Comparison of ENCODE assay signal across 8 cellular contexts in the genomic region with DNA sequence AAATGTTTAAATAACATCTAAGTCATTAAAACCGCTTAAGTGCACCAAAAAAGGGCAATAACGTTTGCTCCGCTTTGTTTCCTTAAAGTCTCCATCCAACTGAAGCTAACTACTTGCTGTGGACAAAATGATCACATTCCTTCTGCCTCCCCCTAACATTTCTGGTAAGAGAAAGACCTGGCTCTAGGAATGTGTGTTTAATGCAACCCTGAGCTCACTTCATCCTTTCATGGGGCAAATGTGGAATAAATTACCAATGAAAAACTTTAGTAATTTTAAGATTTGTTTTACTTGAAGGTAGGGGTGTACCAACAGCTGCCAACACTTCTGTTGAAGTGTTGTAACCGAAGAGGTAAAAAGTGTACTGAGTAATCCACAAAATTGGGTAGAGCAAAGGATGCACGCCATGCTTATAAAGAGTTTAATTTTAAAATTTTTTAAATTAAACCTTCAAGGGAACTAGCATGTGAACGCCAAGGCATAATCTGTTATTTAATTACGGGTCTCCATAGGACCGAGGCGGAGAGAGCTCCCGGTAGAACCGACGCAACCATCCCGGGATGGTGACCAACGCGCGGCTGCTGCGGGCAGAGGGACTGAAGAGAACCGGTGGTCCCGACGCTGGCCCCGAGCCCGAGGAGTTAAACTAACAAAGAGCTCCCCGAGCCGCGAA. TPM values are rescaled to one million over a fixed set of nuclear protein-coding genes. Genes with fewer than 3 reads are reported as not detected.
DNase-seq lines count a peak whose midpoint lies in the region; ATAC-seq lines count a peak whose summit lies in the region.

No MANE protein-coding gene starts in this region.

- H3K27ac Mint-ChIP-seq in activated naive CD8-positive, alpha-beta T cell treated with anti-CD3 and anti-CD28 coated beads, Interleukin-2, amount 50 U/mL, for 24 hours, result peak overlapping the region; percentile 75
- peak overlapping the region; percentile 28 to 83 (median 73) for H3K27ac Mint-ChIP-seq in immature natural killer cell
- peak overlapping the region; percentile 82 for H3K27ac Mint-ChIP-seq in stimulated activated naive B cell treated with anti-CD40 and anti-IgM and Interleukin-4, amounts not matched to agents 10 μg/mL and 1 μg/mL and 100 μg/mL, for 72 hours

- peaks cover 51% of the 10 kb centered on the region for H3K4me1 Mint-ChIP-seq in activated naive CD8-positive, alpha-beta T cell treated with anti-CD3 and anti-CD28 coated beads, Interleukin-2, amount 50 U/mL, for 24 hours
- peaks cover 17 to 42% of the 10 kb centered on the region in 2 donors for H3K4me1 Mint-ChIP-seq in immature natural killer cell
- peaks cover 11 to 30% of the 10 kb centered on the region in 2 donors for H3K4me1 Mint-ChIP-seq in stimulated activated naive B cell treated with anti-CD40 and anti-IgM and Interleukin-4, amounts not matched to agents 10 μg/mL and 1 μg/mL and 100 μg/mL, for 72 hours

- peak overlapping the region; percentile 90 for H3K4me3 Mint-ChIP-seq in activated naive CD8-positive, alpha-beta T cell treated with anti-CD3 and anti-CD28 coated beads, Interleukin-2, amount 50 U/mL, for 24 hours
- H3K4me3 Mint-ChIP-seq in immature natural killer cell, result peak overlapping the region; percentile 77 to 92 (median 91)
- peak overlapping the region; percentile 88 to 91 for H3K4me3 Mint-ChIP-seq in stimulated activated naive B cell treated with anti-CD40 and anti-IgM and Interleukin-4, amounts not matched to agents 10 μg/mL and 1 μg/mL and 100 μg/mL, for 72 hours

- H3K27ac ChIP-seq in HUES6 (ENCODE audit: low read depth, low read length), result peak overlapping the region; percentile 96

- peaks cover 12% of the 10 kb centered on the region for H3K36me3 Mint-ChIP-seq in activated naive CD8-positive, alpha-beta T cell treated with anti-CD3 and anti-CD28 coated beads, Interleukin-2, amount 50 U/mL, for 24 hours (ENCODE audit: low read depth)
- no peaks in the 10 kb centered on the region for H3K36me3 Mint-ChIP-seq in immature natural killer cell
- H3K36me3 Mint-ChIP-seq in stimulated activated naive B cell treated with anti-CD40 and anti-IgM and Interleukin-4, amounts not matched to agents 10 μg/mL and 1 μg/mL and 100 μg/mL, for 72 hours, result peaks cover 0 to under 1% of the 10 kb centered on the region in 2 donors

- H3K9me3 Mint-ChIP-seq in activated naive CD8-positive, alpha-beta T cell treated with anti-CD3 and anti-CD28 coated beads, Interleukin-2, amount 50 U/mL, for 24 hours, result no peaks in the 10 kb centered on the region
- no peaks in the 10 kb centered on the region for H3K9me3 Mint-ChIP-seq in immature natural killer cell
- H3K9me3 Mint-ChIP-seq in stimulated activated naive B cell treated with anti-CD40 and anti-IgM and Interleukin-4, amounts not matched to agents 10 μg/mL and 1 μg/mL and 100 μg/mL, for 72 hours, result no peaks in the 10 kb centered on the region

- H3K9me3 ChIP-seq in HUES6 (ENCODE audit: control insufficient read depth, insufficient read depth, low read depth, low read length), result no peaks in the 10 kb centered on the region

- no peaks in the 10 kb centered on the region for H3K36me3 ChIP-seq in HUES6 (ENCODE audit: control insufficient read depth, insufficient read depth, low read length)

- no peak for ATAC-seq in activated naive CD8-positive, alpha-beta T cell treated with anti-CD3 and anti-CD28 coated beads, Interleukin-2, amount 50 U/mL, for 24 hours
- no peak for ATAC-seq in stimulated activated naive B cell treated with anti-CD40 and anti-IgM and Interleukin-4, amounts not matched to agents 10 μg/mL and 1 μg/mL and 100 μg/mL, for 72 hours (replicated peaks)
- ATAC-seq in HG02885 (IDR thresholded peaks at IDR 0.05; ENCODE audit: poor library complexity, unreplicated experiment) (no peak), HG03135 (IDR thresholded peaks at IDR 0.05; ENCODE audit: unreplicated experiment) (no peak)

- H3K27me3 ChIP-seq in HUES6 (ENCODE audit: control insufficient read depth, insufficient read depth, low read length), result no peaks in the 10 kb centered on the region

- H3K27me3 Mint-ChIP-seq in activated naive CD8-positive, alpha-beta T cell treated with anti-CD3 and anti-CD28 coated beads, Interleukin-2, amount 50 U/mL, for 24 hours, result no peaks in the 10 kb centered on the region
- peaks cover 3 to 17% (median 9%) of the 10 kb centered on the region in 3 donors for H3K27me3 Mint-ChIP-seq in immature natural killer cell (ENCODE audit: low read depth in 3 of 3)
- H3K27me3 Mint-ChIP-seq in stimulated activated naive B cell treated with anti-CD40 and anti-IgM and Interleukin-4, amounts not matched to agents 10 μg/mL and 1 μg/mL and 100 μg/mL, for 72 hours, result peaks cover 6 to 29% of the 10 kb centered on the region in 2 donors

- DNase-seq in ELF-1 (ENCODE audit: low read depth, low spot score) (peak; percentile 34), immature natural killer cell (no peak), retina (no peak)
- peak; percentile 38 for DNase-seq in activated naive CD8-positive, alpha-beta T cell treated with anti-CD3 and anti-CD28 coated beads, Interleukin-2, amount 50 U/mL, for 24 hours
- no peak for DNase-seq in stimulated activated naive B cell treated with anti-CD40 and anti-IgM and Interleukin-4, amounts not matched to agents 10 μg/mL and 1 μg/mL and 100 μg/mL, for 72 hours

- H3K4me3 ChIP-seq in HUES6 (ENCODE audit: low read depth, low read length), result peak overlapping the region; percentile 95

- peak overlapping the region; percentile 97 for H3K9ac ChIP-seq in HUES6 (ENCODE audit: low read length)

- H3K4me1 ChIP-seq in HUES6 (ENCODE audit: control insufficient read depth, insufficient read depth, low read length), result peaks cover 35% of the 10 kb centered on the region

RNA-seq across cellular contexts. Expression of gene HNRNPLL, which starts 1.1 kb away (rescaled TPM):
- polyA plus RNA-seq in immature natural killer cell, result 10 to 100 TPM in 2 of 3 donors, 1 to 10 TPM in 1; 7.4 to 13.9 (median 11.5) TPM

Comparison
In these comparisons a context has a peak if more than half of its experiments do, and no peak if none do; other contexts are left out.
1. DNase-seq: peak in ELF-1 (single experiment) and activated naive CD8-positive, alpha-beta T cell treated with anti-CD3 and anti-CD28 coated beads, Interleukin-2, amount 50 U/mL, for 24 hours (single experiment); none in immature natural killer cell (0 of 3), stimulated activated naive B cell treated with anti-CD40 and anti-IgM and Interleukin-4, amounts not matched to agents 10 μg/mL and 1 μg/mL and 100 μg/mL, for 72 hours (single experiment) and retina (single experiment).
2. Peak in every context shown above with its lines, with median percentiles within 50 percentile points of each other: H3K27ac Mint-ChIP-seq and H3K4me3 Mint-ChIP-seq.